Comparison of ENCODE assay signal across 23 cellular contexts in genomic region chr14:104247336-104248202, GRCh38.
DNase-seq lines count a peak whose midpoint lies in the region; ATAC-seq, FAIRE-seq and TF ChIP-seq lines count a peak whose summit lies in the region.
"Had no signal": no experiment of that assay in that cellular context is flagged by ENCODE, and none has a peak within 500 bp of the region (broad histone marks: within the 10 kb centered on the region; RNA-seq: fewer than 3 reads in every experiment).

No MANE protein-coding gene starts in this region.

- H2BK12ac ChIP-seq in H1 (ENCODE audit: low read depth, low read length): no peak overlapping the region

- H3K56ac ChIP-seq in H1 (replicated peaks; ENCODE audit: insufficient read length, low read depth, low read length): no peak overlapping the region

- no peak overlapping the region for H3K4me3 ChIP-seq in H1 (ENCODE audit: extremely low read depth in 1 of 4, insufficient read depth in 2 of 4, low read depth in 3 of 4, low read length in 4 of 4)
- H3K4me3 ChIP-seq in neural cell (ENCODE audit: low read length): no peak overlapping the region
- H3K4me3 ChIP-seq: BLaER1 treated with 17β-estradiol and CSF1 and Interleukin-3, amounts not matched to agents 10 nM and 100 nM; prostate gland had no signal

- no peak overlapping the region for H3K14ac ChIP-seq in H1 (ENCODE audit: insufficient read length)

- H3K9ac ChIP-seq in H1 (replicated peaks in 1 of 4; ENCODE audit: extremely low read depth in 1 of 4, low read depth in 3 of 4, low read length in 3 of 4): no peak overlapping the region
- H3K9ac ChIP-seq in neural cell (ENCODE audit: low read length): peak overlapping the region; percentile 18
- H3K9ac ChIP-seq: BLaER1 treated with 17β-estradiol and CSF1 and Interleukin-3, amounts not matched to agents 10 nM and 100 nM had no signal

- H3K27me3 ChIP-seq in H1 (replicated peaks in 1 of 4; ENCODE audit: control insufficient read depth in 3 of 4, extremely low read depth in 1 of 4, insufficient read depth in 3 of 4, low read length in 3 of 4) (no peaks in the 10 kb centered on the region), neural cell (ENCODE audit: insufficient read depth, low read depth, low read length) (no peaks in the 10 kb centered on the region)
- H3K27me3 ChIP-seq: BLaER1 treated with 17β-estradiol and CSF1 and Interleukin-3, amounts not matched to agents 10 nM and 100 nM had no signal

- H3K4me2 ChIP-seq in H1 (ENCODE audit: insufficient read depth in 1 of 2, low read depth in 2 of 2, low read length in 2 of 2) (no peak overlapping the region), neural cell (ENCODE audit: low read length) (no peak overlapping the region)
- H3K4me2 ChIP-seq: BLaER1 treated with 17β-estradiol and CSF1 and Interleukin-3, amounts not matched to agents 10 nM and 100 nM had no signal

- no peaks in the 10 kb centered on the region; a peak in 1 of 7 replicates for H3K4me1 ChIP-seq in H1 (replicated peaks in 1 of 4; ENCODE audit: control insufficient read depth in 3 of 4, insufficient read depth in 4 of 4, low read length in 3 of 4)
- H3K4me1 ChIP-seq: prostate gland had no signal

- TF ChIP-seq EP300 in H1 (IDR thresholded peaks at IDR 0.05; ENCODE audit: borderline replicate concordance in 1 of 2, low read depth in 2 of 2, low read length in 2 of 2): no peak
- no peak for TF ChIP-seq EP300 in neural cell (conservative IDR thresholded peaks at IDR 0.05; ENCODE audit: poor library complexity, severe bottlenecking)

- H3F3A ChIP-seq in neural cell (ENCODE audit: insufficient read depth, low read length, poor library complexity, severe bottlenecking): no peaks in the 10 kb centered on the region

- H3K4me3 Mint-ChIP-seq in activated naive CD8-positive, alpha-beta T cell treated with anti-CD3 and anti-CD28 coated beads, Interleukin-2, amount 10 ng/mL, durations not matched to agents 7 days and 5 days: no peak overlapping the region
- H3K4me3 Mint-ChIP-seq in activated naive CD8-positive, alpha-beta T cell treated with anti-CD3 and anti-CD28 coated beads for 36 hours: no peak overlapping the region
- no peak overlapping the region for H3K4me3 Mint-ChIP-seq in type B pancreatic cell
- H3K4me3 Mint-ChIP-seq: activated CD4-positive, alpha-beta T cell treated with anti-CD3 and anti-CD28 coated beads, Interleukin-2, amount 10 ng/mL, durations not matched to agents 7 days and 5 days; nephron had no signal

- H2BK20ac ChIP-seq in H1 (ENCODE audit: low read length): no peak overlapping the region

- H3K79me1 ChIP-seq in H1 (ENCODE audit: low read depth, low read length): no peaks in the 10 kb centered on the region

- H3K36me3 ChIP-seq in H1 (ENCODE audit: control insufficient read depth in 2 of 4, insufficient read depth in 4 of 4, low read length in 3 of 4) (no peaks in the 10 kb centered on the region), neural cell (ENCODE audit: insufficient read depth, low read length) (no peaks in the 10 kb centered on the region)
- H3K36me3 ChIP-seq: prostate gland, WERI-Rb-1 had no signal

- DNase-seq in activated naive CD8-positive, alpha-beta T cell treated with anti-CD3 and anti-CD28 coated beads, Interleukin-2, amount 10 ng/mL, durations not matched to agents 7 days and 5 days: peak; percentile 19
- no peak for DNase-seq in activated naive CD8-positive, alpha-beta T cell treated with anti-CD3 and anti-CD28 coated beads for 36 hours
- DNase-seq in H1 (ENCODE audit: low read depth in 1 of 2, low spot score in 2 of 2) (no peak), type B pancreatic cell (ENCODE audit: extremely low spot score, unreplicated experiment) (peak; percentile 62), NOMO-1 treated with dmso at 0.1 percent for 144 hours (lab: John Stamatoyannopoulos, UW; ENCODE audit: unreplicated experiment) (no peak)
- no peak for DNase-seq in stimulated activated CD4-positive, alpha-beta T cell treated with anti-CD3 and anti-CD28 coated beads, Interleukin-4, amount 100 ng/mL, for 4 hours
- DNase-seq: activated CD4-positive, alpha-beta T cell treated with anti-CD3 and anti-CD28 coated beads, Interleukin-2, amount 10 ng/mL, durations not matched to agents 7 days and 5 days; cerebellar nuclear complex; EL; kidney glomerular epithelial cell; mesenchymal stem cell; NCI-H1105 treated with DMSO at 0.1 percent for 48 hours; NCI-H2029; NCI-H69; WERI-Rb-1 had no signal

- H4K91ac ChIP-seq in H1 (replicated peaks; ENCODE audit: insufficient read length, low read length): no peak overlapping the region

- CTCF ChIA-PET in H1 (lab: Charles Lee; ENCODE audit: partially characterized antibody): no interaction called here

- no peaks in the 10 kb centered on the region for H3K27me3 Mint-ChIP-seq in activated naive CD8-positive, alpha-beta T cell treated with anti-CD3 and anti-CD28 coated beads, Interleukin-2, amount 10 ng/mL, durations not matched to agents 7 days and 5 days
- no peaks in the 10 kb centered on the region for H3K27me3 Mint-ChIP-seq in activated naive CD8-positive, alpha-beta T cell treated with anti-CD3 and anti-CD28 coated beads for 36 hours
- no peaks in the 10 kb centered on the region for H3K27me3 Mint-ChIP-seq in type B pancreatic cell
- H3K27me3 Mint-ChIP-seq: activated CD4-positive, alpha-beta T cell treated with anti-CD3 and anti-CD28 coated beads, Interleukin-2, amount 10 ng/mL, durations not matched to agents 7 days and 5 days had no signal

- no peak overlapping the region for H3K4ac ChIP-seq in H1 (replicated peaks; ENCODE audit: insufficient read length, low read depth, low read length)

- no peak overlapping the region for H2BK15ac ChIP-seq in H1 (ENCODE audit: low read length)

- H4K5ac ChIP-seq in H1 (ENCODE audit: insufficient read length, low read depth, low read length): no peak overlapping the region

- no peaks in the 10 kb centered on the region for H3K4me1 Mint-ChIP-seq in activated naive CD8-positive, alpha-beta T cell treated with anti-CD3 and anti-CD28 coated beads, Interleukin-2, amount 10 ng/mL, durations not matched to agents 7 days and 5 days
- H3K4me1 Mint-ChIP-seq in activated naive CD8-positive, alpha-beta T cell treated with anti-CD3 and anti-CD28 coated beads for 36 hours: no peaks in the 10 kb centered on the region
- no peaks in the 10 kb centered on the region for H3K4me1 Mint-ChIP-seq in type B pancreatic cell (ENCODE audit: unreplicated experiment)
- H3K4me1 Mint-ChIP-seq: activated CD4-positive, alpha-beta T cell treated with anti-CD3 and anti-CD28 coated beads, Interleukin-2, amount 10 ng/mL, durations not matched to agents 7 days and 5 days had no signal

- no peaks in the 10 kb centered on the region for H3K79me2 ChIP-seq in H1 (ENCODE audit: control insufficient read depth in 1 of 2, insufficient read depth in 2 of 2, low read length in 2 of 2)
- H3K79me2 ChIP-seq in neural cell (replicated peaks; ENCODE audit: insufficient read depth, low read length): no peaks in the 10 kb centered on the region

- WGBS in H1 (ENCODE audit: extremely low coverage in 1 of 2, insufficient coverage in 1 of 2, insufficient read length in 1 of 2, insufficient replicate concordance in 2 of 2, low coverage in 1 of 2, low lambda C conversion rate in 2 of 2, missing lambda C conversion rate in 1 of 2), 2 experiments: 91% methylated on average over 22 of the region's 24 CpGs; no CpG with 5 or more reads in 1 of the 2 experiments

- no peaks in the 10 kb centered on the region for H3K36me3 Mint-ChIP-seq in activated naive CD8-positive, alpha-beta T cell treated with anti-CD3 and anti-CD28 coated beads, Interleukin-2, amount 10 ng/mL, durations not matched to agents 7 days and 5 days
- H3K36me3 Mint-ChIP-seq in activated naive CD8-positive, alpha-beta T cell treated with anti-CD3 and anti-CD28 coated beads for 36 hours: no peaks in the 10 kb centered on the region
- no peaks in the 10 kb centered on the region for H3K36me3 Mint-ChIP-seq in type B pancreatic cell

- TF ChIP-seq RAD21 in H1 (IDR thresholded peaks at IDR 0.05 in 1 of 2, conservative IDR thresholded peaks at IDR 0.05 in 1 of 2; ENCODE audit: low read depth in 2 of 2, low read length in 2 of 2) (no peak), neural cell (conservative IDR thresholded peaks at IDR 0.05) (no peak)

- TF ChIP-seq POLR2A in H1 (IDR thresholded peaks at IDR 0.05; ENCODE audit: control extremely low read depth in 1 of 2, low read depth in 2 of 2, low read length in 2 of 2): no peak

- H3K9me3 Mint-ChIP-seq in activated naive CD8-positive, alpha-beta T cell treated with anti-CD3 and anti-CD28 coated beads, Interleukin-2, amount 10 ng/mL, durations not matched to agents 7 days and 5 days: peaks cover 3% of the 10 kb centered on the region
- peaks cover 2% of the 10 kb centered on the region for H3K9me3 Mint-ChIP-seq in activated naive CD8-positive, alpha-beta T cell treated with anti-CD3 and anti-CD28 coated beads for 36 hours
- no peaks in the 10 kb centered on the region for H3K9me3 Mint-ChIP-seq in type B pancreatic cell
- H3K9me3 Mint-ChIP-seq: nephron had no signal

- peak overlapping the region; percentile 68 for H4K8ac ChIP-seq in H1 (ENCODE audit: extremely low read depth, insufficient read depth, low read length)

- H3K9me2 ChIP-seq in neural cell (ENCODE audit: insufficient read depth, low read length): no peaks in the 10 kb centered on the region

- no peak overlapping the region for H3K27ac ChIP-seq in H1 (ENCODE audit: low read depth, low read length)
- peak overlapping the region; percentile 65 for H3K27ac ChIP-seq in neural cell (ENCODE audit: low read length)
- H3K27ac ChIP-seq: BLaER1 treated with 17β-estradiol and CSF1 and Interleukin-3, amounts not matched to agents 10 nM and 100 nM; epithelial cell of prostate; prostate gland; WERI-Rb-1 had no signal

- no peak overlapping the region for H3K27ac Mint-ChIP-seq in activated naive CD8-positive, alpha-beta T cell treated with anti-CD3 and anti-CD28 coated beads, Interleukin-2, amount 10 ng/mL, durations not matched to agents 7 days and 5 days
- H3K27ac Mint-ChIP-seq in activated naive CD8-positive, alpha-beta T cell treated with anti-CD3 and anti-CD28 coated beads for 36 hours: no peak overlapping the region
- H3K27ac Mint-ChIP-seq in type B pancreatic cell: no peak overlapping the region
- H3K27ac Mint-ChIP-seq: activated CD4-positive, alpha-beta T cell treated with anti-CD3 and anti-CD28 coated beads, Interleukin-2, amount 10 ng/mL, durations not matched to agents 7 days and 5 days; activated T-helper 2 cell treated with anti-CD3 and anti-CD28 coated beads, Interferon-gamma antibody, Interleukin-2, Interleukin-4, amounts not matched to agents 10 μg/mL and 5 μg/mL and 100 μg/mL, durations not matched to agents 14 hours and 24 hours and 36 hours; nephron had no signal

- H4K20me1 ChIP-seq in H1 (replicated peaks in 1 of 2; ENCODE audit: control insufficient read depth in 1 of 2, insufficient read depth in 2 of 2, low read length in 2 of 2) (no peaks in the 10 kb centered on the region), neural cell (ENCODE audit: insufficient read depth) (no peaks in the 10 kb centered on the region)
- H4K20me1 ChIP-seq: BLaER1 treated with 17β-estradiol and CSF1 and Interleukin-3, amounts not matched to agents 10 nM and 100 nM had no signal

- no peak overlapping the region for H2AFZ ChIP-seq in H1 (ENCODE audit: low read length)
- no peak overlapping the region for H2AFZ ChIP-seq in neural cell (ENCODE audit: low read depth, low read length)

- POLR2A ChIA-PET in activated naive CD8-positive, alpha-beta T cell treated with anti-CD3 and anti-CD28 coated beads, Interleukin-2, amount 10 ng/mL, durations not matched to agents 7 days and 5 days (lab: Charles Lee): no interaction called here
- POLR2A ChIA-PET in H1 (lab: Charles Lee; ENCODE audit: partially characterized antibody): no interaction called here

- TF ChIP-seq CTCF in H1 (IDR thresholded peaks at IDR 0.05; ENCODE audit: control extremely low read depth in 1 of 3, insufficient read depth in 1 of 3, low read depth in 1 of 3, low read length in 3 of 3): no peak
- no peak for TF ChIP-seq CTCF in neural cell (IDR thresholded peaks at IDR 0.05; ENCODE audit: poor library complexity, severe bottlenecking)
- no peak for TF ChIP-seq CTCF in type B pancreatic cell (conservative IDR thresholded peaks at IDR 0.05)

- peaks cover 12 to 18% of the 10 kb centered on the region in 2 experiments; a peak in 3 of 4 replicates for H3K9me3 ChIP-seq in H1 (ENCODE audit: insufficient read depth in 2 of 2, low read depth in 1 of 2, low read length in 1 of 2)
- peaks cover 8% of the 10 kb centered on the region for H3K9me3 ChIP-seq in neural cell (ENCODE audit: low read length)
- H3K9me3 ChIP-seq: prostate gland had no signal

- H3K23me2 ChIP-seq in H1 (ENCODE audit: low read depth, low read length): no peaks in the 10 kb centered on the region

- H2BK120ac ChIP-seq in H1 (replicated peaks; ENCODE audit: low read depth, low read length): no peak overlapping the region

- FAIRE-seq in H1 (lab: Jason Lieb, UNC): no peak
- FAIRE-seq: GM19239 had no signal

- no peak for ATAC-seq in activated naive CD8-positive, alpha-beta T cell treated with anti-CD3 and anti-CD28 coated beads, Interleukin-2, amount 10 ng/mL, durations not matched to agents 7 days and 5 days (ENCODE audit: low read depth)
- no peak for ATAC-seq in GM18502 (IDR thresholded peaks at IDR 0.05; ENCODE audit: poor library complexity, unreplicated experiment)

- no peak overlapping the region for H2BK5ac ChIP-seq in H1 (ENCODE audit: low read depth, low read length)

- H3K18ac ChIP-seq in H1 (ENCODE audit: extremely low read depth, low read length): no peak overlapping the region; the same call in 1 of the 2 replicates

- H3K23ac ChIP-seq in H1 (ENCODE audit: insufficient read length): no peak overlapping the region

- no peak overlapping the region for H2AK5ac ChIP-seq in H1 (ENCODE audit: low read depth, low read length)

Comparison
In these comparisons a context has a peak if more than half of its experiments do, and no peak if none do; other contexts are left out.
1. DNase-seq: peak in activated naive CD8-positive, alpha-beta T cell treated with anti-CD3 and anti-CD28 coated beads, Interleukin-2, amount 10 ng/mL, durations not matched to agents 7 days and 5 days (single experiment) and type B pancreatic cell (single experiment); none in activated naive CD8-positive, alpha-beta T cell treated with anti-CD3 and anti-CD28 coated beads for 36 hours (single experiment), H1 (0 of 2), stimulated activated CD4-positive, alpha-beta T cell treated with anti-CD3 and anti-CD28 coated beads, Interleukin-4, amount 100 ng/mL, for 4 hours (0 of 2) and NOMO-1 treated with dmso at 0.1 percent for 144 hours (single experiment).